26 cellular contexts compared by ENCODE assay signal in the genomic region with DNA sequence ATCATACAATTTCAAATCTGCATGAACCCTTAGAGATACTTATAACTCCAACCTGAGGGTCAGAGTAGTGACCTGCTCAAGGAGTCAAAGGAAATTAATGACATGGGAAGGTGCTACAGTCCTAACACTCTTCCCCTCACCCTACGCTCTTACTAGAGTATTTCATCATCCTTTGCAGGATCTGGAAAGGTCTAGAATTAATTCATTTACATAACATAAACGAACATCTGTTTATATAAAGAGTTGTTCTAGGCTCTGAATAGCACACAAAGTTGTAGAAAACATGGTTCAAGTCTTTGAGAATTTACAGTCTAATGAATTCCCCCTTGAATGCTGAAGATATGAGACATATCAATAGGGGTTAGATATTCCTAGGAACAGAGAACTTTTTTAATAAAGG.
"Had no signal": no experiment of that assay in that cellular context is flagged by ENCODE, and none has a peak within 500 bp of the region (broad histone marks: within the 10 kb centered on the region; RNA-seq: fewer than 3 reads in every experiment).

No MANE protein-coding gene starts in this region.

- H3K4me3 Mint-ChIP-seq: activated CD4-positive, alpha-beta T cell treated with anti-CD3 and anti-CD28 coated beads, Interleukin-2, amount 10 ng/mL, durations not matched to agents 7 days and 5 days; activated CD8-positive, alpha-beta memory T cell treated with anti-CD3 and anti-CD28 coated beads, Interleukin-2, amount 10 ng/mL, durations not matched to agents 7 days and 5 days; activated CD8-positive, alpha-beta T cell treated with anti-CD3 and anti-CD28 coated beads for 36 hours; nephron; T-helper 2 cell treated with Interferon-gamma antibody and Interleukin-4, amounts not matched to agents 5 μg/mL and 100 μg/mL, for 36 hours had no signal

- H3K27me3 ChIP-seq: ascending aorta, brain microvascular endothelial cell, gastrocnemius medialis, pancreas, right atrium auricular region, spleen, upper lobe of right lung had no signal

- H3K4me1 ChIP-seq: ascending aorta, gastrocnemius medialis, pancreas, psoas muscle, right atrium auricular region, upper lobe of right lung had no signal

- H3K27ac Mint-ChIP-seq: activated CD4-positive, alpha-beta T cell treated with anti-CD3 and anti-CD28 coated beads, Interleukin-2, amount 10 ng/mL, durations not matched to agents 7 days and 5 days; activated CD8-positive, alpha-beta memory T cell treated with anti-CD3 and anti-CD28 coated beads, Interleukin-2, amount 10 ng/mL, durations not matched to agents 7 days and 5 days; activated CD8-positive, alpha-beta T cell treated with anti-CD3 and anti-CD28 coated beads for 36 hours; T-helper 2 cell treated with Interferon-gamma antibody and Interleukin-4, amounts not matched to agents 5 μg/mL and 100 μg/mL, for 36 hours had no signal

- H3K27ac ChIP-seq: ascending aorta, brain microvascular endothelial cell, gastrocnemius medialis, pancreas, psoas muscle, right atrium auricular region, upper lobe of right lung, WERI-Rb-1 had no signal

- H3K36me3 Mint-ChIP-seq: activated CD8-positive, alpha-beta memory T cell treated with anti-CD3 and anti-CD28 coated beads, Interleukin-2, amount 10 ng/mL, durations not matched to agents 7 days and 5 days had no signal

- FAIRE-seq: pancreas had no signal

- H3K36me3 ChIP-seq: ascending aorta, brain microvascular endothelial cell, gastrocnemius medialis, pancreas, right atrium auricular region, upper lobe of right lung, WERI-Rb-1 had no signal

- H3K4me3 ChIP-seq: ascending aorta, gastrocnemius medialis, pancreas, psoas muscle, right atrium auricular region, spleen, upper lobe of right lung had no signal

- ATAC-seq: activated CD8-positive, alpha-beta memory T cell treated with anti-CD3 and anti-CD28 coated beads, Interleukin-2, amount 10 ng/mL, durations not matched to agents 7 days and 5 days; activated CD8-positive, alpha-beta T cell treated with anti-CD3 and anti-CD28 coated beads for 36 hours; gastrocnemius medialis; left ventricle myocardium superior; pancreas; psoas muscle; upper lobe of right lung had no signal

- H3K4me1 Mint-ChIP-seq: activated CD4-positive, alpha-beta T cell treated with anti-CD3 and anti-CD28 coated beads, Interleukin-2, amount 10 ng/mL, durations not matched to agents 7 days and 5 days; activated CD8-positive, alpha-beta memory T cell treated with anti-CD3 and anti-CD28 coated beads, Interleukin-2, amount 10 ng/mL, durations not matched to agents 7 days and 5 days had no signal

- H3K27me3 Mint-ChIP-seq: activated CD4-positive, alpha-beta T cell treated with anti-CD3 and anti-CD28 coated beads, Interleukin-2, amount 10 ng/mL, durations not matched to agents 7 days and 5 days; activated CD8-positive, alpha-beta memory T cell treated with anti-CD3 and anti-CD28 coated beads, Interleukin-2, amount 10 ng/mL, durations not matched to agents 7 days and 5 days; activated CD8-positive, alpha-beta T cell treated with anti-CD3 and anti-CD28 coated beads for 36 hours had no signal

- H3K9me3 Mint-ChIP-seq: activated CD4-positive, alpha-beta T cell treated with anti-CD3 and anti-CD28 coated beads, Interleukin-2, amount 10 ng/mL, durations not matched to agents 7 days and 5 days; activated CD8-positive, alpha-beta T cell treated with anti-CD3 and anti-CD28 coated beads for 36 hours; nephron; T-helper 2 cell treated with Interferon-gamma antibody and Interleukin-4, amounts not matched to agents 5 μg/mL and 100 μg/mL, for 36 hours had no signal

- DNase-seq: activated CD4-positive, alpha-beta T cell treated with anti-CD3 and anti-CD28 coated beads, Interleukin-2, amount 10 ng/mL, durations not matched to agents 7 days and 5 days; activated CD4-positive, CD25-positive, alpha-beta regulatory T cell treated with anti-CD3 and anti-CD28 coated beads, Interleukin-2, amount 50 U/mL, for 72 hours; activated CD8-positive, alpha-beta memory T cell treated with anti-CD3 and anti-CD28 coated beads, Interleukin-2, amount 10 ng/mL, durations not matched to agents 7 days and 5 days; activated CD8-positive, alpha-beta T cell treated with anti-CD3 and anti-CD28 coated beads for 36 hours; activated gamma-delta T cell; activated naive CD4-positive, alpha-beta T cell treated with anti-CD3 and anti-CD28 coated beads, Interleukin-2, amount 50 U/mL, for 16 hours; activated T-cell treated with anti-CD3 and anti-CD28 coated beads for 4 hours; brain microvascular endothelial cell; caudate nucleus; dermis blood vessel endothelial cell; effector CD8-positive, alpha-beta T cell; gastrocnemius medialis; hippocampal formation; left ventricle myocardium superior; mammary epithelial cell; pancreas; psoas muscle; spleen; stimulated activated CD4-positive, alpha-beta T cell treated with anti-CD3 and anti-CD28 coated beads, Interleukin-4, amount 100 ng/mL, for 1 hour; stimulated activated naive CD4-positive, alpha-beta T cell; upper lobe of right lung; WERI-Rb-1 had no signal

- H3K9me3 ChIP-seq: ascending aorta, gastrocnemius medialis, pancreas, psoas muscle, right atrium auricular region, spleen, upper lobe of right lung had no signal
